ENCODE assay signal across 18 cellular contexts in genomic region chr1:44112486-44112885, GRCh38. TPM values are rescaled to one million over a fixed set of nuclear protein-coding genes. Genes with fewer than 3 reads are reported as not detected.
"Had no signal": no experiment of that assay in that cellular context is flagged by ENCODE, and none has a peak within 500 bp of the region (broad histone marks: within the 10 kb centered on the region; RNA-seq: fewer than 3 reads in every experiment).

No MANE protein-coding gene starts in this region.

- DNase-seq: activated CD4-positive, alpha-beta T cell treated with anti-CD3 and anti-CD28 coated beads, Interleukin-2, amount 50 U/mL, for 48 hours; activated gamma-delta T cell treated with Interleukin-2 at 50 U/mL for 16 hours; activated naive CD8-positive, alpha-beta T cell treated with anti-CD3 and anti-CD28 coated beads, Interleukin-2, amount 10 ng/mL, durations not matched to agents 7 days and 5 days; activated T-cell treated with anti-CD3 and anti-CD28 coated beads, Interleukin-2, amount 50 U/mL, for 4 hours; immature natural killer cell; left cardiac atrium; lower lobe of right lung; midbrain; naive B cell; pancreas; tibial artery; uterus had no signal

- H3K4me1 ChIP-seq: ascending aorta, lower lobe of right lung, pancreas, tibial artery, uterus had no signal

- H3K27ac ChIP-seq: ascending aorta, cardiac muscle cell, lower lobe of right lung, pancreas, skin epidermis, tibial artery, uterus had no signal

- H3K9me3 ChIP-seq: ascending aorta, lower lobe of right lung, pancreas, tibial artery, uterus had no signal

- H3K4me3 ChIP-seq: ascending aorta, cardiac muscle cell, lower lobe of right lung, pancreas, skin epidermis, tibial artery, uterus had no signal

- H3K27me3 ChIP-seq: ascending aorta, cardiac muscle cell, pancreas, tibial artery, uterus had no signal

- ATAC-seq: activated CD4-positive, CD25-positive, alpha-beta regulatory T cell treated with anti-CD3 and anti-CD28 coated beads, Interleukin-2, amount 50 U/mL, for 24 hours; activated T-cell treated with anti-CD3 and anti-CD28 coated beads, Interleukin-2, amount 50 U/mL, for 4 hours; left cardiac atrium; lower lobe of right lung; pancreas; stimulated activated effector memory CD8-positive, alpha-beta T cell treated with anti-CD3 and anti-CD28 coated beads, Interleukin-12 subunit alpha, Interleukin-12 subunit beta, amount 100 ng/mL, for 72 hours had no signal

- H3K36me3 ChIP-seq: ascending aorta, cardiac muscle cell, lower lobe of right lung, pancreas, tibial artery, uterus had no signal

RNA-seq across cellular contexts. Expression of gene KLF17, which starts 6.1 kb away (rescaled TPM):
- total RNA-seq: activated naive CD8-positive, alpha-beta T cell treated with anti-CD3 and anti-CD28 coated beads, Interleukin-2, amount 10 ng/mL, durations not matched to agents 7 days and 5 days; activated T-cell treated with anti-CD3 and anti-CD28 coated beads, Interleukin-2, amount 50 U/mL, for 4 hours; ascending aorta; cardiac muscle cell; glomerular endothelial cell; left cardiac atrium had no signal
- polyA plus RNA-seq: cardiac muscle cell, immature natural killer cell, pancreas had no signal

RNA-seq across cellular contexts. Expression of gene KLF18, which starts 28.9 kb away (rescaled TPM):
- total RNA-seq: activated naive CD8-positive, alpha-beta T cell treated with anti-CD3 and anti-CD28 coated beads, Interleukin-2, amount 10 ng/mL, durations not matched to agents 7 days and 5 days; activated T-cell treated with anti-CD3 and anti-CD28 coated beads, Interleukin-2, amount 50 U/mL, for 4 hours; ascending aorta; cardiac muscle cell; glomerular endothelial cell; left cardiac atrium; lower lobe of right lung; pancreas; uterus had no signal
- polyA plus RNA-seq: cardiac muscle cell, immature natural killer cell, pancreas had no signal
